Comparison of ENCODE assay signal across 13 cellular contexts in the genomic region with DNA sequence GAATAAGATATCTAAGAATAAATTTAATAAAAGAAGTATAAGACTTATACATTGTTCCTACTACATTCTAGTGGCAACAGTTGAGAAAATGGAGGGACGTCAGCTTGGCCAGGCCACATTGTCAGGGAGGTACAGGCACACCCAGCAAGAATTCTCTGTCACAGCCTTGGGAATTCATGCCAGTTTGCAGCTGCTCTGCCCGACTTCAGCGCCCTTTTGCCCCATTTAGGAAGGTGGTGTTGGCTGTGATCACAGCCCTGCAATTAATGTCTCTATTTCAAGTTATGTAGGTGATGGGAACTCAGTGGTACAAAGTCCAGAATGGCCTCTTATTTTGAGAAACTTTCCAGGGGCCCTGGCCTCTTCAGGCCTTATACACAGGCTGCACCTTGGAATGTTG. TPM values are rescaled to one million over a fixed set of nuclear protein-coding genes. Genes with fewer than 3 reads are reported as not detected.
"Had no signal": no experiment of that assay in that cellular context is flagged by ENCODE, and none has a peak within 500 bp of the region (broad histone marks: within the 10 kb centered on the region; RNA-seq: fewer than 3 reads in every experiment).

No MANE protein-coding gene starts in this region.

- H3K36me3 ChIP-seq: left lung had no signal

- ATAC-seq: activated T-helper 17 cell treated with anti-CD3 and anti-CD28 coated beads, Interleukin-2, amount 50 U/mL, for 72 hours; esophagus mucosa; left lung; stimulated activated memory B cell treated with anti-CD40 and anti-IgM and Interleukin-4, amounts not matched to agents 10 μg/mL and 1 μg/mL and 100 μg/mL, for 72 hours had no signal

- H3K4me3 ChIP-seq: left lung had no signal

- H3K27ac ChIP-seq: left lung had no signal

- H3K27me3 ChIP-seq: left lung had no signal

- DNase-seq: activated CD4-positive, alpha-beta T cell treated with anti-CD3 and anti-CD28 coated beads, Interleukin-2, amount 50 U/mL, for 1 hour; activated naive CD4-positive, alpha-beta T cell treated with anti-CD3 and anti-CD28 coated beads for 36 hours; activated T-cell treated with anti-CD3 and anti-CD28 coated beads for 4 hours; endodermal cell; glutamatergic neuron; stimulated activated CD4-positive, alpha-beta T cell treated with anti-CD3 and anti-CD28 coated beads, Interleukin-1b, Interleukin-23, amount 100 ng/mL, for 48 hours; substantia nigra had no signal

RNA-seq across cellular contexts. Expression of gene AMOTL2, which starts 26.7 kb away (rescaled TPM):
- total RNA-seq: activated CD8-positive, alpha-beta memory T cell treated with anti-CD3 and anti-CD28 coated beads for 36 hours; activated T-helper 17 cell treated with anti-CD3 and anti-CD28 coated beads, Interleukin-2, amount 50 U/mL, for 72 hours; T-helper 2 cell treated with Interferon-gamma antibody and Interleukin-4, amounts not matched to agents 100 ng/mL and 5 ng/mL, for 36 hours had no signal
